13 cellular contexts compared by ENCODE assay signal in the genomic region with DNA sequence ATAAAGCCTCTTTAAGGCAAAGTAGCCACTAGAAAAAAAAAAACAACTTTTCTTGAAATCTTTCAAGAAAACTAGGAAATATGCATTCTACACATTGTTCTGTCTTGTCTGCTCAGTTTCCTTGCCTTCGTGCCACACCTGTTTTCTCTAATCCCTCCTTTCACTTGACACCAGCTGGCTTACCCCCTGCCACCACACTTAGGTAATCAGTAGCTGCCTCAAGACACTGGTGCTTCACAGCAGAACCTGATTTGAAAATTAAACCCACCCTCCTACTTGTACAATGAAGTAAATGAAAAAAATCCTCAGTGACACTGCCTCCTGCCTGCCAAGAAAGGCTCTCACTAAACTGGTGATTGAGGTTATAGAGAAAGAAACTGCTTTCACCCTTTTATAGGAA. TPM values are rescaled to one million over a fixed set of nuclear protein-coding genes. Genes with fewer than 3 reads are reported as not detected.
DNase-seq lines count a peak whose midpoint lies in the region; TF ChIP-seq lines count a peak whose summit lies in the region.
"Had no signal": no experiment of that assay in that cellular context is flagged by ENCODE, and none has a peak within 500 bp of the region (broad histone marks: within the 10 kb centered on the region; RNA-seq: fewer than 3 reads in every experiment).

No MANE protein-coding gene starts in this region.

- no peak overlapping the region for H3K27ac ChIP-seq in neural progenitor cell
- no peak overlapping the region for H3K27ac ChIP-seq in tibial artery
- H3K27ac ChIP-seq: heart right ventricle had no signal

- H3K36me3 ChIP-seq in H7 (replicated peaks; ENCODE audit: control insufficient read depth, insufficient read depth, low read length) (peaks cover 1% of the 10 kb centered on the region; the same call in 1 of the 2 replicates), neural progenitor cell (peaks cover 13% of the 10 kb centered on the region), tibial artery (peaks cover 9 to 32% (median 13%) of the 10 kb centered on the region in 3 donors)

- no peaks in the 10 kb centered on the region for H4K20me1 ChIP-seq in neural progenitor cell (ENCODE audit: low read depth)

- H3K4me1 ChIP-seq in neural progenitor cell (peaks cover 22% of the 10 kb centered on the region), tibial artery (peaks cover 0 to 7% (median 0%) of the 10 kb centered on the region in 4 donors)

- no peak overlapping the region for H3K4me3 ChIP-seq in H7 (ENCODE audit: insufficient read depth, low read depth, low read length)
- no peak overlapping the region for H3K4me3 ChIP-seq in neural progenitor cell
- no peak overlapping the region for H3K4me3 ChIP-seq in tibial artery
- H3K4me3 ChIP-seq: heart right ventricle, K562 had no signal

- H3K4me2 ChIP-seq in neural progenitor cell = peak overlapping the region; percentile 59

- no peak overlapping the region for H2AFZ ChIP-seq in neural progenitor cell (replicated peaks)

- intact Hi-C loops in tibial artery (cut with DNase I; ENCODE audit: low total_unique reads) = no loop called here

- H3K36me3 Mint-ChIP-seq in brain = peaks cover 34% of the 10 kb centered on the region
- peaks cover 24% of the 10 kb centered on the region for H3K36me3 Mint-ChIP-seq in neural progenitor cell

- no peaks in the 10 kb centered on the region for H3K79me2 ChIP-seq in neural progenitor cell (ENCODE audit: low read depth)

- TF ChIP-seq CTCF in brain (conservative IDR thresholded peaks at IDR 0.05) = no peak
- TF ChIP-seq CTCF in neural progenitor cell (IDR thresholded peaks at IDR 0.05) = peak; percentile 40
- TF ChIP-seq CTCF in tibial artery (IDR thresholded peaks at IDR 0.05) = no peak

- no peak overlapping the region for H3K9ac ChIP-seq in neural progenitor cell

- H3K4me3 Mint-ChIP-seq in brain = no peak overlapping the region
- H3K4me3 Mint-ChIP-seq in neural progenitor cell = no peak overlapping the region

- DNase-seq in H7 (peak; percentile 40), NAMALWA (ENCODE audit: low spot score) (peak; percentile 16), neural progenitor cell (ENCODE audit: low spot score) (peak; percentile 67), SHP77 (lab: John Stamatoyannopoulos, UW) (no peak), NCI-H526 treated with DMSO at 0.1 percent for 48 hours (lab: John Stamatoyannopoulos, UW) (no peak), tibial artery (no peak)
- DNase-seq: activated CD4-positive, alpha-beta T cell treated with anti-CD3 and anti-CD28 coated beads for 1 hour; heart right ventricle; NCI-H2029 had no signal

- H3K9me3 Mint-ChIP-seq in brain = no peaks in the 10 kb centered on the region
- H3K9me3 Mint-ChIP-seq in neural progenitor cell = no peaks in the 10 kb centered on the region

- H3K27me3 ChIP-seq in H7 (ENCODE audit: control insufficient read depth, insufficient read depth, low read length) (no peaks in the 10 kb centered on the region), neural progenitor cell (no peaks in the 10 kb centered on the region), tibial artery (no peaks in the 10 kb centered on the region)
- H3K27me3 ChIP-seq: heart right ventricle had no signal

- peaks cover 31% of the 10 kb centered on the region for H3K4me1 Mint-ChIP-seq in brain
- H3K4me1 Mint-ChIP-seq in neural progenitor cell = peaks cover 32% of the 10 kb centered on the region

- H3K27me3 Mint-ChIP-seq in brain (peaks cover 4% of the 10 kb centered on the region), neural progenitor cell (ENCODE audit: insufficient read depth, low read depth) (no peaks in the 10 kb centered on the region)

- H3K27ac Mint-ChIP-seq in brain (peak overlapping the region in 4 of 5 experiments; percentile 26 to 90 (median 57)), neural progenitor cell (no peak overlapping the region)

- H3K9me3 ChIP-seq in neural progenitor cell (ENCODE audit: low read depth) (no peaks in the 10 kb centered on the region), tibial artery (no peaks in the 10 kb centered on the region)
- H3K9me3 ChIP-seq: heart right ventricle had no signal

- H3F3A ChIP-seq in neural progenitor cell (ENCODE audit: low read depth) = peaks cover 29% of the 10 kb centered on the region

RNA-seq across cellular contexts. Expression of a gene that starts 45.8 kb away (rescaled TPM):
- total RNA-seq in H7 (2014; rRNA removed; shearing (Covaris generic)) = not detected in 2 replicates
- polyA plus RNA-seq in brain (ENCODE audit: insufficient read depth, low read depth, low replicate concordance) = not detected
- total RNA-seq in neural progenitor cell (ENCODE audit: low replicate concordance) = not detected in 2 replicates
- total RNA-seq: endothelial cell of umbilical vein, skeletal muscle tissue had no signal
- polyA plus RNA-seq: endothelial cell of umbilical vein, K562 had no signal

Comparison
In these comparisons a context has a peak if more than half of its experiments do, and no peak if none do; other contexts are left out.
1. DNase-seq: peak in H7 (single experiment), NAMALWA (single experiment) and neural progenitor cell (single experiment); none in SHP77 (0 of 2), NCI-H526 treated with DMSO at 0.1 percent for 48 hours (single experiment) and tibial artery (0 of 2).